In genomic region chr10:22022257-22023051, GRCh38 we compare ENCODE assay signal across 9 cellular contexts. TPM values are rescaled to one million over a fixed set of nuclear protein-coding genes. Genes with fewer than 3 reads are reported as not detected.
DNase-seq lines count a peak whose midpoint lies in the region; ATAC-seq and TF ChIP-seq lines count a peak whose summit lies in the region.
"Had no signal": no experiment of that assay in that cellular context is flagged by ENCODE, and none has a peak within 500 bp of the region (broad histone marks: within the 10 kb centered on the region; RNA-seq: fewer than 3 reads in every experiment).

No MANE protein-coding gene starts in this region.

- peak overlapping the region; percentile 27 to 91 (median 82) for H3K4me3 Mint-ChIP-seq in IgD-negative memory B cell
- H3K4me3 Mint-ChIP-seq in effector memory CD8-positive, alpha-beta T cell = peak overlapping the region; percentile 3 to 37

- H3K4me1 Mint-ChIP-seq in IgD-negative memory B cell = peaks cover 6 to 12% (median 11%) of the 10 kb centered on the region in 3 donors
- peaks cover 12 to 16% of the 10 kb centered on the region in 2 donors for H3K4me1 Mint-ChIP-seq in effector memory CD8-positive, alpha-beta T cell (ENCODE audit: low read depth in 2 of 2)

- dilution Hi-C loops in mammary epithelial cell (cut with HindIII; ENCODE audit: low sequenced_read_pairs) = no loop called here

- whole genome bisulfite sequencing in mammary epithelial cell (ENCODE audit: low coverage, missing lambda C conversion rate) = 77% methylated on average over 6 of the region's 8 CpGs

- no peaks in the 10 kb centered on the region for H3K9me3 ChIP-seq in mammary epithelial cell (replicated peaks; ENCODE audit: insufficient read depth, low read length)

- peaks cover 5% of the 10 kb centered on the region for H3K27me3 ChIP-seq in mammary epithelial cell (ENCODE audit: insufficient read depth, low read length)

- intact Hi-C loops in mammary epithelial cell (cut with micrococcal nuclease) = no loop called here

- CTCF ChIA-PET in mammary epithelial cell (lab: Charles Lee; ENCODE audit: low non-redundant PET) = no interaction called here

- peak overlapping the region in 2 of 3 donors; percentile 15 to 76 for H3K27ac Mint-ChIP-seq in IgD-negative memory B cell
- H3K27ac Mint-ChIP-seq in effector memory CD8-positive, alpha-beta T cell = peak overlapping the region; percentile 11 to 79

- TF ChIP-seq CTCF in mammary epithelial cell (conservative IDR thresholded peaks at IDR 0.05 in 1 of 2, IDR thresholded peaks at IDR 0.05 in 1 of 2; ENCODE audit: extremely low read depth in 1 of 2, insufficient read depth in 1 of 2, low read depth in 1 of 2, low read length in 2 of 2) = no peak

- no peaks in the 10 kb centered on the region for H4K20me1 ChIP-seq in mammary epithelial cell (ENCODE audit: insufficient read depth, low read length)

- H2AFZ ChIP-seq in mammary epithelial cell (ENCODE audit: low read depth, low read length) = no peak overlapping the region

- peak; percentile 32 for DNase-seq in activated CD4-positive, alpha-beta T cell treated with anti-CD3 and anti-CD28 coated beads for 1 hour
- peak in 2 of 3 experiments; percentile 16 to 29 for DNase-seq in effector memory CD8-positive, alpha-beta T cell
- DNase-seq in stimulated activated CD4-positive, alpha-beta T cell treated with anti-CD3 and anti-CD28 coated beads, Interleukin-4, amount 100 ng/mL, for 4 hours = peak; percentile 55 to 59
- no peak for DNase-seq in middle frontal gyrus (ENCODE audit: extremely low spot score, low spot score)
- no peak for DNase-seq in kidney glomerular epithelial cell (lab: John Stamatoyannopoulos, UW)
- DNase-seq in mammary epithelial cell = no peak
- DNase-seq: kidney had no signal

- no peaks in the 10 kb centered on the region for H3K36me3 ChIP-seq in mammary epithelial cell (ENCODE audit: insufficient read depth, low read length)

- no peaks in the 10 kb centered on the region for H3K4me1 ChIP-seq in mammary epithelial cell (ENCODE audit: insufficient read depth, low read length)

- in situ Hi-C loops in mammary epithelial cell (cut with MboI; ENCODE audit: low sequenced_read_pairs in 2 of 2) = no loop called here

- no peak overlapping the region for H3K4me2 ChIP-seq in mammary epithelial cell (ENCODE audit: insufficient read depth, low read depth, low read length)

- H3K4me3 ChIP-seq in mammary epithelial cell (replicated peaks in 1 of 3; ENCODE audit: insufficient read depth in 1 of 3, low read depth in 2 of 3, low read length in 3 of 3) = no peak overlapping the region

- peaks cover 2 to 4% (median 3%) of the 10 kb centered on the region in 3 donors for H3K9me3 Mint-ChIP-seq in IgD-negative memory B cell
- no peaks in the 10 kb centered on the region for H3K9me3 Mint-ChIP-seq in effector memory CD8-positive, alpha-beta T cell

- peak; percentile 92 for ATAC-seq in effector memory CD8-positive, alpha-beta T cell (replicated peaks)
- no peak for ATAC-seq in HG02870 (IDR thresholded peaks at IDR 0.05; ENCODE audit: unreplicated experiment)

- H3K36me3 Mint-ChIP-seq in IgD-negative memory B cell = no peaks in the 10 kb centered on the region
- H3K36me3 Mint-ChIP-seq in effector memory CD8-positive, alpha-beta T cell (ENCODE audit: insufficient read depth) = no peaks in the 10 kb centered on the region

- no peak overlapping the region for H3K27ac ChIP-seq in mammary epithelial cell (ENCODE audit: insufficient read depth, low read depth, low read length)

- peaks cover 3% of the 10 kb centered on the region for H3K27me3 Mint-ChIP-seq in IgD-negative memory B cell
- H3K27me3 Mint-ChIP-seq in effector memory CD8-positive, alpha-beta T cell = peaks cover 0 to 7% of the 10 kb centered on the region in 2 donors

- H3K9ac ChIP-seq in mammary epithelial cell (ENCODE audit: insufficient read depth, low read length) = no peak overlapping the region

- H3K79me2 ChIP-seq in mammary epithelial cell (ENCODE audit: insufficient read depth, low read length) = no peaks in the 10 kb centered on the region

- no TSS peak for BruUV-seq in mammary epithelial cell (replicated peaks; lab: Mats Ljungman, UMichigan)

RNA-seq across cellular contexts. Expression of gene DNAJC1, which starts 18.9 kb away (rescaled TPM):
- polyA plus RNA-seq in IgD-negative memory B cell = 17.9 TPM
- total RNA-seq in mammary epithelial cell = 10 to 100 TPM; 33.0 to 56.5 TPM
- polyA plus RNA-seq in mammary epithelial cell = 18.2 TPM
- 3.8 TPM for polyA minus RNA-seq in mammary epithelial cell

Comparison
In these comparisons a context has a peak if more than half of its experiments do, and no peak if none do; other contexts are left out.
1. DNase-seq: peak in activated CD4-positive, alpha-beta T cell treated with anti-CD3 and anti-CD28 coated beads for 1 hour (single experiment), effector memory CD8-positive, alpha-beta T cell (2 of 3) and stimulated activated CD4-positive, alpha-beta T cell treated with anti-CD3 and anti-CD28 coated beads, Interleukin-4, amount 100 ng/mL, for 4 hours (2 of 2); none in middle frontal gyrus (single experiment), kidney glomerular epithelial cell (single experiment) and mammary epithelial cell (single experiment).